ENCODE assay signal across 8 cellular contexts in genomic region chr10:102408728-102409603, GRCh38. TPM values are rescaled to one million over a fixed set of nuclear protein-coding genes. Genes with fewer than 3 reads are reported as not detected.
DNase-seq lines count a peak whose midpoint lies in the region; ATAC-seq and TF ChIP-seq lines count a peak whose summit lies in the region.

No MANE protein-coding gene starts in this region.

- no peaks in the 10 kb centered on the region for H3K9me3 ChIP-seq in H9 (ENCODE audit: control insufficient read depth, low read depth, low read length)
- H3K9me3 ChIP-seq in mammary epithelial cell (replicated peaks; ENCODE audit: insufficient read depth, low read length), result no peaks in the 10 kb centered on the region

- in situ Hi-C loops in mammary epithelial cell (cut with MboI; ENCODE audit: low sequenced_read_pairs in 2 of 2), result no loop called here

- H3K4me1 Mint-ChIP-seq in H9, result peaks cover 24 to 39% of the 10 kb centered on the region in 2 experiments
- H3K4me1 Mint-ChIP-seq in WTC11, result peaks cover 30% of the 10 kb centered on the region

- no peak overlapping the region for H2BK120ac ChIP-seq in H9 (ENCODE audit: low read depth, low read length, poor library complexity, severe bottlenecking)

- H3K27ac Mint-ChIP-seq in H9 (no peak overlapping the region), WTC11 (no peak overlapping the region)

- TF ChIP-seq CTCF in H9 (conservative IDR thresholded peaks at IDR 0.05) (no peak), WTC11 (IDR thresholded peaks at IDR 0.05) (no peak), mammary epithelial cell (conservative IDR thresholded peaks at IDR 0.05 in 1 of 2, IDR thresholded peaks at IDR 0.05 in 1 of 2; ENCODE audit: extremely low read depth in 1 of 2, insufficient read depth in 1 of 2, low read depth in 1 of 2, low read length in 2 of 2) (no peak)

- peak; percentile 29 for ATAC-seq in WTC11
- ATAC-seq in HG03469 (IDR thresholded peaks at IDR 0.05; ENCODE audit: unreplicated experiment), result no peak

- no peak overlapping the region for H3T11ph ChIP-seq in H9 (ENCODE audit: low read length)

- H2AFZ ChIP-seq in H9 (ENCODE audit: low read length), result no peak overlapping the region
- H2AFZ ChIP-seq in mammary epithelial cell (ENCODE audit: low read depth, low read length), result peak overlapping the region; percentile 40

- no peak overlapping the region for H3K4ac ChIP-seq in H9 (ENCODE audit: low read depth, low read length)

- dilution Hi-C loops in mammary epithelial cell (cut with HindIII; ENCODE audit: low sequenced_read_pairs), result no loop called here

- CTCF ChIA-PET in WTC11 (lab: Charles Lee), result interaction anchor here (0.9 to 5.5 kb wide), 9 partner anchors 10 to 179 kb away, joined by 3 to 61 read pairs (median 13); partner anchors contain the start of genes FBXL15 and NFKB2
- CTCF ChIA-PET in mammary epithelial cell (lab: Charles Lee; ENCODE audit: low non-redundant PET), result no interaction called here

- DNase-seq in H9, result no peak
- DNase-seq in WTC11 (ENCODE audit: low spot score), result peak; percentile 55
- DNase-seq in mammary epithelial cell, result no peak
- peak; percentile 85 for DNase-seq in left kidney (ENCODE audit: low read depth, low spot score)
- peak; percentile 81 for DNase-seq in stimulated activated CD4-positive, alpha-beta T cell treated with anti-CD3 and anti-CD28 coated beads, Interleukin-4, amount 100 ng/mL, for 24 hours
- DNase-seq in SIG-M5 (lab: John Stamatoyannopoulos, UW), result no peak
- no peak for DNase-seq in kidney glomerular epithelial cell (lab: John Stamatoyannopoulos, UW)

- H4K5ac ChIP-seq in H9 (ENCODE audit: insufficient read length, low read depth, low read length), result no peak overlapping the region

- H3K9me3 Mint-ChIP-seq in H9 (peaks cover 0 to 4% of the 10 kb centered on the region in 2 experiments; a peak in 1 of 5 replicates), WTC11 (no peaks in the 10 kb centered on the region)

- peak overlapping the region in 2 of 3 experiments; percentile 27 to 34 for H3K4me3 ChIP-seq in mammary epithelial cell (replicated peaks in 1 of 3; ENCODE audit: insufficient read depth in 1 of 3, low read depth in 2 of 3, low read length in 3 of 3)

- BruUV-seq in mammary epithelial cell (replicated peaks; lab: Mats Ljungman, UMichigan), result no TSS peak

- H2BK15ac ChIP-seq in H9 (ENCODE audit: low read depth, low read length), result no peak overlapping the region

- H3K79me2 ChIP-seq in H9 (ENCODE audit: insufficient read depth, low read length), result no peaks in the 10 kb centered on the region
- no peaks in the 10 kb centered on the region for H3K79me2 ChIP-seq in mammary epithelial cell (ENCODE audit: insufficient read depth, low read length)

- no peaks in the 10 kb centered on the region for H3K79me1 ChIP-seq in H9 (ENCODE audit: insufficient read depth, low read depth, low read length, poor library complexity, severe bottlenecking)

- no CpG with 5 or more reads among the region's 103 CpGs for WGBS in H9 (ENCODE audit: extremely low coverage, insufficient read length, low lambda C conversion rate)
- WGBS in mammary epithelial cell (ENCODE audit: low coverage, missing lambda C conversion rate), result 5% methylated on average over 22 of the region's 103 CpGs

- no peak overlapping the region for H3K18ac ChIP-seq in H9 (ENCODE audit: insufficient read length, low read depth, low read length)

- intact Hi-C loops in mammary epithelial cell (cut with micrococcal nuclease), result no loop called here

- H4K91ac ChIP-seq in H9 (ENCODE audit: insufficient read length, low read depth, low read length), result no peak overlapping the region

- H3K36me3 Mint-ChIP-seq in H9 (ENCODE audit: insufficient read depth in 1 of 3, low read depth in 3 of 3), result peaks cover 0 to 2% (median 2%) of the 10 kb centered on the region in 3 experiments; a peak in 2 of 7 replicates
- H3K36me3 Mint-ChIP-seq in WTC11, result no peaks in the 10 kb centered on the region

- no peaks in the 10 kb centered on the region for H3K36me3 ChIP-seq in mammary epithelial cell (ENCODE audit: insufficient read depth, low read length)

- no peak overlapping the region for H3K14ac ChIP-seq in H9 (ENCODE audit: insufficient read depth, low read length)

- H3K9ac ChIP-seq in H9 (ENCODE audit: extremely low read depth, insufficient read length, low read length) (no peak overlapping the region), mammary epithelial cell (ENCODE audit: insufficient read depth, low read length) (no peak overlapping the region)

- H4K20me1 ChIP-seq in H9 (ENCODE audit: control insufficient read depth, insufficient read depth, insufficient read length) (peaks cover 2% of the 10 kb centered on the region), mammary epithelial cell (ENCODE audit: insufficient read depth, low read length) (no peaks in the 10 kb centered on the region)

- POLR2A ChIA-PET in WTC11 (lab: Charles Lee), result interaction anchor here (1.7 kb wide), 1 partner anchor 12 kb away, joined by 9 read pairs; the partner anchor contains the start of gene FBXL15

- peaks cover 3% of the 10 kb centered on the region for H3K23me2 ChIP-seq in H9 (ENCODE audit: insufficient read length, low read depth, low read length, poor library complexity, severe bottlenecking)

- H4K8ac ChIP-seq in H9 (replicated peaks; ENCODE audit: insufficient read length, low read depth, low read length), result no peak overlapping the region

- no peak overlapping the region for H2AK5ac ChIP-seq in H9 (ENCODE audit: insufficient read length, low read length)

- H2BK12ac ChIP-seq in H9 (ENCODE audit: insufficient read length, low read depth, low read length), result no peak overlapping the region

- H2BK5ac ChIP-seq in H9 (ENCODE audit: insufficient read length, low read length), result no peak overlapping the region

- H3K4me3 Mint-ChIP-seq in H9 (peak overlapping the region; percentile 47 to 75), WTC11 (peak overlapping the region; percentile 69)

- no peak overlapping the region for H3K56ac ChIP-seq in H9 (ENCODE audit: insufficient read length, low read depth, low read length)

- H3K4me1 ChIP-seq in H9 (ENCODE audit: insufficient read depth, low read length) (peaks cover 3% of the 10 kb centered on the region; the same call in 1 of the 2 replicates), mammary epithelial cell (ENCODE audit: insufficient read depth, low read length) (peaks cover 2% of the 10 kb centered on the region)

- H3K27ac ChIP-seq in H9 (ENCODE audit: insufficient read length, low read depth, low read length) (no peak overlapping the region), mammary epithelial cell (ENCODE audit: insufficient read depth, low read depth, low read length) (no peak overlapping the region)

- peaks cover 27% of the 10 kb centered on the region; the same call in 1 of the 2 replicates for H3K27me3 ChIP-seq in H9 (ENCODE audit: insufficient read depth, low read length)
- peaks cover 30% of the 10 kb centered on the region for H3K27me3 ChIP-seq in mammary epithelial cell (ENCODE audit: insufficient read depth, low read length)

- H3K4me2 ChIP-seq in H9 (ENCODE audit: insufficient read depth, insufficient read length, low read length) (peak overlapping the region; percentile 22), mammary epithelial cell (ENCODE audit: insufficient read depth, low read depth, low read length) (peak overlapping the region; percentile 81)

- no peak overlapping the region for H2BK20ac ChIP-seq in H9 (ENCODE audit: low read depth, low read length, poor library complexity, severe bottlenecking)

- H3K23ac ChIP-seq in H9 (ENCODE audit: insufficient read length, low read depth, low read length), result no peak overlapping the region

- peaks cover 86% of the 10 kb centered on the region for H3K27me3 Mint-ChIP-seq in H9 (ENCODE audit: low read depth)
- H3K27me3 Mint-ChIP-seq in WTC11 (ENCODE audit: low read depth), result peaks cover 67% of the 10 kb centered on the region

TF ChIP-seq in WTC11, 78 proteins besides CTCF, POLR2A, EP300 and RAD21 (continues in another document):
- TF ChIP-seq IRF2 (CRISPR knock-in tag; IDR thresholded peaks at IDR 0.05; ENCODE audit: borderline replicate concordance, low read depth) (0 out of 2 replicates have a peak, but pooled peaks have one; percentile 10), SP1 (CRISPR knock-in tag; conservative IDR thresholded peaks at IDR 0.05) (peak; percentile 51; the same call in 1 of the 2 replicates), ZNF416 (CRISPR knock-in tag; IDR thresholded peaks at IDR 0.05) (no peak)
- TF ChIP-seq, protein P1, sequence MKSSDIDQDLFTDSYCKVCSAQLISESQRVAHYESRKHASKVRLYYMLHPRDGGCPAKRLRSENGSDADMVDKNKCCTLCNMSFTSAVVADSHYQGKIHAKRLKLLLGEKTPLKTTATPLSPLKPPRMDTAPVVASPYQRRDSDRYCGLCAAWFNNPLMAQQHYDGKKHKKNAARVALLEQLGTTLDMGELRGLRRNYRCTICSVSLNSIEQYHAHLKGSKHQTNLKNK (CRISPR knock-in tag; IDR thresholded peaks at IDR 0.05), result no peak

RNA-seq across cellular contexts. Expression of gene PSD, which starts 9.6 kb away (rescaled TPM):
- total RNA-seq in H9 (2021) (3.4 and 3.6 TPM in 2 replicates), WTC11 (2021) (10.2 to 12.5 TPM (median 10.4 TPM) in 3 replicates), mammary epithelial cell (under 1 TPM; 0.50 to 0.82 TPM)
- polyA plus RNA-seq in mammary epithelial cell, result 0.16 TPM
- polyA minus RNA-seq in mammary epithelial cell, result not detected

RNA-seq across cellular contexts. Expression of gene FBXL15, which starts 11.7 kb away (rescaled TPM):
- total RNA-seq in H9 (2021) (8.4 and 9.1 TPM in 2 replicates), WTC11 (2021) (21.6 to 24.6 TPM (median 23.2 TPM) in 3 replicates), mammary epithelial cell (1 to 10 TPM; 5.0 to 7.0 TPM)
- polyA plus RNA-seq in mammary epithelial cell, result 6.5 TPM
- 0.41 TPM for polyA minus RNA-seq in mammary epithelial cell

RNA-seq across cellular contexts. Expression of gene NFKB2, which starts 13.5 kb away (rescaled TPM):
- 21.0 and 23.7 TPM in 2 replicates for total RNA-seq in H9 (2021)
- total RNA-seq in WTC11 (2021), result 24.6 to 28.0 TPM (median 27.6 TPM) in 3 replicates
- 10 to 100 TPM; 12.3 to 73.5 TPM for total RNA-seq in mammary epithelial cell
- 16.8 TPM for polyA plus RNA-seq in mammary epithelial cell
- polyA minus RNA-seq in mammary epithelial cell, result 10.5 TPM

RNA-seq across cellular contexts. Expression of gene CUEDC2, which starts 23.4 kb away (rescaled TPM):
- 41.2 and 43.0 TPM in 2 replicates for total RNA-seq in H9 (2021)
- total RNA-seq in WTC11 (2021), result 40.2 to 69.0 TPM (median 65.8 TPM) in 3 replicates
- total RNA-seq in mammary epithelial cell, result 10 to 100 TPM; 32.0 to 49.5 TPM
- polyA plus RNA-seq in mammary epithelial cell, result 68.1 TPM
- polyA minus RNA-seq in mammary epithelial cell, result 14.6 TPM

RNA-seq across cellular contexts. Expression of gene C10orf95, which starts 42.4 kb away (rescaled TPM):
- total RNA-seq in H9 (2021) (not detected in 2 replicates), WTC11 (2021) (0.57 to 0.96 TPM (median 0.87 TPM) in 3 replicates), mammary epithelial cell (1 to 10 TPM; 1.5 to 2.0 TPM)
- polyA plus RNA-seq in mammary epithelial cell, result 1.2 TPM
- not detected for polyA minus RNA-seq in mammary epithelial cell

Comparison
In these comparisons a context has a peak if more than half of its experiments do, and no peak if none do; other contexts are left out.
1. DNase-seq: peak in WTC11 (single experiment), left kidney (single experiment) and stimulated activated CD4-positive, alpha-beta T cell treated with anti-CD3 and anti-CD28 coated beads, Interleukin-4, amount 100 ng/mL, for 24 hours (single experiment); none in H9 (single experiment), mammary epithelial cell (single experiment), SIG-M5 (single experiment) and kidney glomerular epithelial cell (single experiment).